In genomic region chr5:151024440-151024839, GRCh38 we compare ENCODE assay signal across 16 cellular contexts. TPM values are rescaled to one million over a fixed set of nuclear protein-coding genes. Genes with fewer than 3 reads are reported as not detected.
DNase-seq lines count a peak whose midpoint lies in the region; ATAC-seq, FAIRE-seq and TF ChIP-seq lines count a peak whose summit lies in the region.
"Had no signal": no experiment of that assay in that cellular context is flagged by ENCODE, and none has a peak within 500 bp of the region (broad histone marks: within the 10 kb centered on the region; RNA-seq: fewer than 3 reads in every experiment).

No MANE protein-coding gene starts in this region.

- no peak overlapping the region for H2AFZ ChIP-seq in HepG2 (ENCODE audit: low read length)
- H2AFZ ChIP-seq: neural progenitor cell had no signal

- no peaks in the 10 kb centered on the region for H3K9me3 Mint-ChIP-seq in stimulated activated effector memory CD8-positive, alpha-beta T cell treated with anti-CD3 and anti-CD28 coated beads, Interleukin-12 subunit alpha, Interleukin-12 subunit beta, amount 100 ng/mL, for 72 hours
- H3K9me3 Mint-ChIP-seq: brain, neural progenitor cell had no signal

- H3K36me3 Mint-ChIP-seq in stimulated activated effector memory CD8-positive, alpha-beta T cell treated with anti-CD3 and anti-CD28 coated beads, Interleukin-12 subunit alpha, Interleukin-12 subunit beta, amount 100 ng/mL, for 72 hours, result peaks cover 88% of the 10 kb centered on the region

- no peak overlapping the region for H3K9ac ChIP-seq in HepG2 (ENCODE audit: insufficient read depth, low read depth, low read length)
- H3K9ac ChIP-seq: neural progenitor cell had no signal

- H3K36me3 ChIP-seq in ascending aorta, result peaks cover 39 to 40% of the 10 kb centered on the region in 2 donors
- peaks cover 30 to 59% of the 10 kb centered on the region in 2 experiments for H3K36me3 ChIP-seq in HepG2 (replicated peaks in 1 of 2; ENCODE audit: control insufficient read depth in 1 of 2, insufficient read depth in 2 of 2, low read length in 2 of 2)
- H3K36me3 ChIP-seq: neural progenitor cell had no signal

- TF ChIP-seq CTCF in ascending aorta (IDR thresholded peaks at IDR 0.05), result no peak
- TF ChIP-seq CTCF in HepG2 (CRISPR knock-in tag; IDR thresholded peaks at IDR 0.05), result no peak

- peaks cover 39% of the 10 kb centered on the region for H3K4me1 Mint-ChIP-seq in stimulated activated effector memory CD8-positive, alpha-beta T cell treated with anti-CD3 and anti-CD28 coated beads, Interleukin-12 subunit alpha, Interleukin-12 subunit beta, amount 100 ng/mL, for 72 hours

- 96% methylated on average over 2 of the region's 3 CpGs for WGBS in HepG2 (ENCODE audit: low lambda C conversion rate)

- peaks cover 33% of the 10 kb centered on the region for H3K79me2 ChIP-seq in HepG2 (ENCODE audit: insufficient read depth, low read length)

- no peak for TF ChIP-seq RAD21 in HepG2 (CRISPR knock-in tag; IDR thresholded peaks at IDR 0.05)

- H3K4me2 ChIP-seq in HepG2 (ENCODE audit: low read depth, low read length), result peak overlapping the region; percentile 33; the same call in 1 of the 2 replicates
- H3K4me2 ChIP-seq: neural progenitor cell had no signal

- intact Hi-C loops in ascending aorta (cut with DNase I) (loop anchor here (5.0 kb wide), 2 partner anchors 58 to 242 kb away; partner anchors contain the start of gene TNIP1), HepG2 (cut with micrococcal nuclease; ENCODE audit: unreplicated experiment) (no loop called here)

- ATAC-seq in HepG2, result no peak
- no peak for ATAC-seq in stimulated activated effector memory CD8-positive, alpha-beta T cell treated with anti-CD3 and anti-CD28 coated beads, Interleukin-12 subunit alpha, Interleukin-12 subunit beta, amount 100 ng/mL, for 72 hours
- no peak for ATAC-seq in GM18511 (IDR thresholded peaks at IDR 0.05; ENCODE audit: unreplicated experiment)
- ATAC-seq in left lobe of liver, result no peak

- FAIRE-seq in HepG2 (lab: Jason Lieb, UNC), result no peak
- FAIRE-seq: endometrium had no signal

- peaks cover 46% of the 10 kb centered on the region for H4K20me1 ChIP-seq in HepG2 (ENCODE audit: insufficient read depth, low read length)

- H3K4me3 ChIP-seq in ascending aorta, result peak overlapping the region; percentile 20 to 87
- H3K4me3 ChIP-seq in HepG2 (replicated peaks in 1 of 3; ENCODE audit: insufficient read depth in 1 of 3, low read depth in 2 of 3, low read length in 3 of 3), result 0 out of 6 replicates have a peak overlapping the region, but pooled peaks of 1 of the 3 experiments have one; percentile 15
- H3K4me3 ChIP-seq: neural progenitor cell had no signal

- DNase-seq in ascending aorta (ENCODE audit: low spot score in 2 of 2) (no peak), HepG2 (ENCODE audit: low spot score) (no peak), NCI-H2171 treated with DMSO at 0.1 percent for 48 hours (lab: John Stamatoyannopoulos, UW) (no peak), left lobe of liver (ENCODE audit: low spot score) (no peak)
- DNase-seq in stimulated activated effector memory CD8-positive, alpha-beta T cell treated with anti-CD3 and anti-CD28 coated beads, Interleukin-12 subunit alpha, Interleukin-12 subunit beta, amount 100 ng/mL, for 72 hours (ENCODE audit: low spot score in 2 of 2), result no peak
- DNase-seq in activated CD8-positive, alpha-beta memory T cell treated with anti-CD3 and anti-CD28 coated beads, Interleukin-2, amount 50 U/mL, for 48 hours, result no peak
- DNase-seq: activated CD4-positive, alpha-beta T cell treated with anti-CD3 and anti-CD28 coated beads, Interleukin-2, amount 50 U/mL, for 1 hour; head of caudate nucleus; NCI-H2029 treated with DMSO at 0.1 percent for 48 hours; NCI-H748 treated with DMSO at 0.1 percent for 48 hours had no signal

- H3K27me3 ChIP-seq in ascending aorta (no peaks in the 10 kb centered on the region), HepG2 (ENCODE audit: control insufficient read depth in 1 of 2, insufficient read depth in 2 of 2, low read length in 2 of 2) (no peaks in the 10 kb centered on the region; a peak in 1 of 5 replicates)

- no peak for TF ChIP-seq EP300 in HepG2 (IDR thresholded peaks at IDR 0.05; ENCODE audit: low read depth in 2 of 2, low read length in 2 of 2)
- TF ChIP-seq EP300 in HepG2 (CRISPR knock-in tag; IDR thresholded peaks at IDR 0.05; ENCODE audit: borderline replicate concordance), result no peak

- BruUV-seq in HepG2 (replicated peaks; lab: Mats Ljungman, UMichigan), result no TSS peak

- peak overlapping the region; percentile 63 for H3K27ac Mint-ChIP-seq in stimulated activated effector memory CD8-positive, alpha-beta T cell treated with anti-CD3 and anti-CD28 coated beads, Interleukin-12 subunit alpha, Interleukin-12 subunit beta, amount 100 ng/mL, for 72 hours
- H3K27ac Mint-ChIP-seq: brain, neural progenitor cell had no signal

- H3K4me1 ChIP-seq in ascending aorta (peaks cover 26 to 41% of the 10 kb centered on the region in 2 donors), HepG2 (ENCODE audit: insufficient read depth, low read length) (peaks cover 50% of the 10 kb centered on the region)
- H3K4me1 ChIP-seq: neural progenitor cell had no signal

- no peak overlapping the region for H3K4me3 Mint-ChIP-seq in stimulated activated effector memory CD8-positive, alpha-beta T cell treated with anti-CD3 and anti-CD28 coated beads, Interleukin-12 subunit alpha, Interleukin-12 subunit beta, amount 100 ng/mL, for 72 hours
- H3K4me3 Mint-ChIP-seq: neural progenitor cell had no signal

- TF ChIP-seq POLR2A in GM18526 (IDR thresholded peaks at IDR 0.05; ENCODE audit: extremely low read depth, insufficient read length) (peak; percentile 15), HepG2 (IDR thresholded peaks at IDR 0.05; ENCODE audit: insufficient read depth in 1 of 2, low read depth in 2 of 2, low read length in 2 of 2) (peak in 1 of 2 experiments; percentile 62; a peak in 2 of 4 replicates)

- H3K9me3 ChIP-seq in ascending aorta (no peaks in the 10 kb centered on the region), HepG2 (ENCODE audit: low read length) (no peaks in the 10 kb centered on the region)

- peak overlapping the region; percentile 91 to 93 for H3K27ac ChIP-seq in ascending aorta
- H3K27ac ChIP-seq in HepG2 (ENCODE audit: extremely low read length, insufficient read depth, low read length), result no peak overlapping the region
- H3K27ac ChIP-seq: neural progenitor cell had no signal

- CTCF ChIA-PET in HepG2 (lab: Yijun Ruan, JAX; ENCODE audit: low intra/inter-chr PET ratio, low total read pairs), result no interaction called here

- in situ Hi-C loops in HepG2 (cut with HindIII; ENCODE audit: extremely low pct_ligation_motif_present, low pct_unique_long_range_greater_than_20kb), result no loop called here

- POLR2A ChIA-PET in HepG2 (lab: Yijun Ruan, JAX), result no interaction called here

RNA-seq across cellular contexts. Expression of gene GPX3, which starts 4.0 kb away (rescaled TPM):
- 2,056 TPM for total RNA-seq in ascending aorta
- 31.9 and 33.8 TPM in 2 replicates for total RNA-seq in HepG2 (2016; rRNA removed; fragmentation: Illumina TruSeq; extraction: Trizol)
- total RNA-seq in HepG2 (2016; cell fraction: cytosol; rRNA removed; fragmentation: Illumina TruSeq; extraction: Trizol; ENCODE audit: low read depth), result 15.0 and 22.4 TPM in 2 replicates
- 27.5 and 35.1 TPM in 2 replicates for total RNA-seq in HepG2 (2016; cell fraction: insoluble cytoplasmic fraction; rRNA removed; fragmentation: Illumina TruSeq; extraction: Trizol)
- 43.3 and 53.5 TPM in 2 replicates for total RNA-seq in HepG2 (2016; cell fraction: membrane; rRNA removed; fragmentation: Illumina TruSeq; extraction: Trizol)
- 37.4 and 44.4 TPM in 2 replicates for total RNA-seq in HepG2 (2016; cell fraction: nucleus; rRNA removed; fragmentation: Illumina TruSeq; extraction: Trizol)
- polyA plus RNA-seq in HepG2 (2011; rRNA removed), result 1,506 and 1,892 TPM in 2 replicates
- 1,827 and 1,911 TPM in 2 replicates for polyA plus RNA-seq in HepG2 (2011; cell fraction: cytosol; rRNA removed)
- 579 and 581 TPM in 2 replicates for polyA plus RNA-seq in HepG2 (2011; cell fraction: nucleus; rRNA removed)
- polyA plus RNA-seq in HepG2 (2012), result 440 and 606 TPM in 2 replicates
- polyA plus RNA-seq in HepG2 (2016; cell fraction: cytosol; fragmentation: Illumina TruSeq; extraction: Trizol; ENCODE audit: low read depth), result 58.7 and 88.7 TPM in 2 replicates
- polyA plus RNA-seq in HepG2 (2016; cell fraction: insoluble cytoplasmic fraction; fragmentation: Illumina TruSeq; extraction: Trizol; ENCODE audit: low read depth), result 65.0 and 89.5 TPM in 2 replicates
- polyA plus RNA-seq in HepG2 (2016; cell fraction: membrane; fragmentation: Illumina TruSeq; extraction: Trizol; ENCODE audit: low read depth), result 111 and 130 TPM in 2 replicates
- 94.5 and 99.0 TPM in 2 replicates for polyA plus RNA-seq in HepG2 (2016; cell fraction: nucleus; fragmentation: Illumina TruSeq; extraction: Trizol; ENCODE audit: insufficient read depth, low read depth)
- polyA minus RNA-seq in HepG2 (2011; rRNA and poly(A)+ RNA removed; ENCODE audit: low replicate concordance), result 1.3 and 2,208 TPM in 2 replicates
- 329 and 350 TPM in 2 replicates for polyA minus RNA-seq in HepG2 (2011; cell fraction: cytosol; rRNA and poly(A)+ RNA removed)
- 159 and 243 TPM in 2 replicates for polyA minus RNA-seq in HepG2 (2011; cell fraction: nucleus; rRNA and poly(A)+ RNA removed)
- total RNA-seq in left lobe of liver, result 199 TPM
- total RNA-seq: T-helper 2 cell treated with Interferon-gamma antibody and Interleukin-4, amounts not matched to agents 100 ng/mL and 5 ng/mL, for 36 hours had no signal

RNA-seq across cellular contexts. Expression of gene TNIP1, which starts 56.4 kb away (rescaled TPM):
- 54.6 TPM for total RNA-seq in ascending aorta
- total RNA-seq in HepG2 (2016; rRNA removed; fragmentation: Illumina TruSeq; extraction: Trizol), result 26.2 and 29.8 TPM in 2 replicates
- total RNA-seq in HepG2 (2016; cell fraction: cytosol; rRNA removed; fragmentation: Illumina TruSeq; extraction: Trizol; ENCODE audit: low read depth), result 11.3 and 13.0 TPM in 2 replicates
- total RNA-seq in HepG2 (2016; cell fraction: insoluble cytoplasmic fraction; rRNA removed; fragmentation: Illumina TruSeq; extraction: Trizol), result 22.8 and 24.5 TPM in 2 replicates
- total RNA-seq in HepG2 (2016; cell fraction: membrane; rRNA removed; fragmentation: Illumina TruSeq; extraction: Trizol), result 28.9 and 33.7 TPM in 2 replicates
- 16.2 and 22.2 TPM in 2 replicates for total RNA-seq in HepG2 (2016; cell fraction: nucleus; rRNA removed; fragmentation: Illumina TruSeq; extraction: Trizol)
- 45.9 and 48.7 TPM in 2 replicates for polyA plus RNA-seq in HepG2 (2011; rRNA removed)
- 40.8 and 45.3 TPM in 2 replicates for polyA plus RNA-seq in HepG2 (2011; cell fraction: cytosol; rRNA removed)
- polyA plus RNA-seq in HepG2 (2011; cell fraction: nucleus; rRNA removed), result 57.3 and 59.8 TPM in 2 replicates
- polyA plus RNA-seq in HepG2 (2012), result 52.5 and 57.8 TPM in 2 replicates
- polyA plus RNA-seq in HepG2 (2016; cell fraction: cytosol; fragmentation: Illumina TruSeq; extraction: Trizol; ENCODE audit: low read depth), result 16.8 and 17.8 TPM in 2 replicates
- 26.4 and 35.7 TPM in 2 replicates for polyA plus RNA-seq in HepG2 (2016; cell fraction: insoluble cytoplasmic fraction; fragmentation: Illumina TruSeq; extraction: Trizol; ENCODE audit: low read depth)
- polyA plus RNA-seq in HepG2 (2016; cell fraction: membrane; fragmentation: Illumina TruSeq; extraction: Trizol; ENCODE audit: low read depth), result 31.5 and 33.1 TPM in 2 replicates
- 29.8 and 34.0 TPM in 2 replicates for polyA plus RNA-seq in HepG2 (2016; cell fraction: nucleus; fragmentation: Illumina TruSeq; extraction: Trizol; ENCODE audit: insufficient read depth, low read depth)
- 45.2 and 73.0 TPM in 2 replicates for polyA minus RNA-seq in HepG2 (2011; rRNA and poly(A)+ RNA removed; ENCODE audit: low replicate concordance)
- 45.8 and 51.1 TPM in 2 replicates for polyA minus RNA-seq in HepG2 (2011; cell fraction: cytosol; rRNA and poly(A)+ RNA removed)
- polyA minus RNA-seq in HepG2 (2011; cell fraction: nucleus; rRNA and poly(A)+ RNA removed), result 50.0 and 60.3 TPM in 2 replicates
- total RNA-seq in left lobe of liver, result 74.5 TPM

Comparison
In these comparisons a context has a peak if more than half of its experiments do, and no peak if none do; other contexts are left out.
1. RNA of gene GPX3, which starts 4.0 kb away (total RNA-seq): 2,056 TPM in ascending aorta (single experiment); 199 TPM in left lobe of liver (single experiment) and 15.0 to 53.5 TPM in HepG2; every median in the first group is over 10 times any median in the second.